In genomic region chr12:65300679-65301349, GRCh38 we compare ENCODE assay signal across 10 cellular contexts. TPM values are rescaled to one million over a fixed set of nuclear protein-coding genes. Genes with fewer than 3 reads are reported as not detected.
A peak's percentile ranks its signal among the peaks of the same experiment; 100 is the strongest.
DNase-seq lines count a peak whose midpoint lies in the region; ATAC-seq, FAIRE-seq and TF ChIP-seq lines count a peak whose summit lies in the region.
"Had no signal": no experiment of that assay in that cellular context is flagged by ENCODE, and none has a peak within 500 bp of the region (broad histone marks: within the 10 kb centered on the region; RNA-seq: fewer than 3 reads in every experiment).

No MANE protein-coding gene starts in this region.

- no peak for TF ChIP-seq POLR2A in K562 (conservative IDR thresholded peaks at IDR 0.05)

- peak; percentile 88 for ATAC-seq in K562

- no peaks in the 10 kb centered on the region for H3K9me3 ChIP-seq in K562 (replicated peaks; ENCODE audit: control insufficient read depth, insufficient read depth, low read depth, low read length)
- H3K9me3 ChIP-seq: SJSA1 had no signal

- FAIRE-seq in K562 (lab: Jason Lieb, UNC): peak; percentile 46

- CTCF ChIA-PET in K562 (lab: Yijun Ruan, JAX; ENCODE audit: low intra/inter-chr PET ratio): no interaction called here
- CTCF ChIA-PET in GM10248 (lab: Yijun Ruan, JAX): interaction anchor here (1.1 to 2.7 kb wide), 4 partner anchors 11 to 20 kb away, joined by 3 to 7 read pairs (median 4); no protein-coding TSS in a partner anchor

- intact Hi-C loops in K562 (cut with micrococcal nuclease): loop anchor here (10.0 kb wide), 1 partner anchor 684 kb away; no protein-coding TSS in a partner anchor

- H3K4me3 ChIP-seq in Jurkat, Clone E6-1 (ENCODE audit: low read length): no peak overlapping the region
- no peak overlapping the region for H3K4me3 ChIP-seq in K562
- H3K4me3 ChIP-seq: SJSA1 had no signal

- no peaks in the 10 kb centered on the region for H3K9me1 ChIP-seq in K562 (ENCODE audit: control insufficient read depth, insufficient read depth, low read length)

- no peak for TF ChIP-seq EP300 in K562 (IDR thresholded peaks at IDR 0.05; ENCODE audit: low read length)

- POLR2A ChIA-PET in K562 (lab: Yijun Ruan, JAX) (no interaction called here), GM10248 (lab: Yijun Ruan, JAX) (no interaction called here)

- no peaks in the 10 kb centered on the region for H3K79me2 ChIP-seq in K562 (ENCODE audit: control insufficient read depth, insufficient read depth, low read length)

- no peak overlapping the region for H3K4me2 ChIP-seq in K562 (ENCODE audit: insufficient read depth, low read length)

- no peak overlapping the region for H3K27ac ChIP-seq in K562 (ENCODE audit: extremely low read depth, low read depth, low read length)
- H3K27ac ChIP-seq: SJSA1 had no signal

- TF ChIP-seq CTCF in K562 (IDR thresholded peaks at IDR 0.05 in 2 of 3, conservative IDR thresholded peaks at IDR 0.05 in 1 of 3; ENCODE audit: insufficient read depth in 2 of 3, low read depth in 1 of 3, low read length in 3 of 3): peak; percentile 37 to 43 (median 37); a peak in 3 of 6 replicates
- TF ChIP-seq CTCF in GM10248 (IDR thresholded peaks at IDR 0.05; ENCODE audit: control extremely low read depth, extremely low read depth, low read depth, missing control alignments): no peak

- H3K36me3 ChIP-seq in K562 (ENCODE audit: control insufficient read depth, insufficient read depth, low read length): no peaks in the 10 kb centered on the region

- peak in 1 of 2 experiments; percentile 17; a peak in 1 of 4 replicates for TF ChIP-seq RAD21 in K562 (CRISPR knock-in tag; conservative IDR thresholded peaks at IDR 0.05 in 1 of 2, IDR thresholded peaks at IDR 0.05 in 1 of 2)

- DNase-seq in CMK (ENCODE audit: low read depth) (peak; percentile 2), K562 (ENCODE audit: extremely low read depth in 1 of 4, low spot score in 3 of 4) (peak; percentile 15 to 41 (median 22)), left kidney (ENCODE audit: low read depth, low spot score) (peak; percentile 73), cerebellum (ENCODE audit: low spot score) (no peak), GM10248 (ENCODE audit: extremely low spot score) (no peak), NCI-H1092 treated with DMSO at 0.1 percent for 48 hours (lab: John Stamatoyannopoulos, UW) (no peak), HuH-7 (ENCODE audit: low spot score) (no peak)
- peak; percentile 9 for DNase-seq in Jurkat, Clone E6-1 (ENCODE audit: low read depth, low spot score)
- DNase-seq: amygdala had no signal

- H3K27me3 ChIP-seq in K562 (ENCODE audit: control insufficient read depth in 2 of 2, insufficient read depth in 2 of 2, low read length in 2 of 2): no peaks in the 10 kb centered on the region
- H3K27me3 ChIP-seq: SJSA1 had no signal

- no peaks in the 10 kb centered on the region for H3K4me1 ChIP-seq in K562 (replicated peaks in 1 of 2; ENCODE audit: control insufficient read depth in 2 of 2, insufficient read depth in 2 of 2, low read length in 2 of 2)

- no peak overlapping the region for H3K9ac ChIP-seq in K562 (ENCODE audit: insufficient read depth in 1 of 2, low read depth in 2 of 2, low read length in 2 of 2)

- no peaks in the 10 kb centered on the region for H4K20me1 ChIP-seq in K562 (replicated peaks; ENCODE audit: control insufficient read depth, insufficient read depth, low read length)

- H2AFZ ChIP-seq in K562 (ENCODE audit: low read depth, low read length): 0 out of 2 replicates have a peak overlapping the region, but pooled peaks have one; percentile 17

- WGBS in K562 (ENCODE audit: insufficient coverage, low coverage, missing lambda C conversion rate): 4% methylated on average over 3 of the region's 3 CpGs

- in situ Hi-C loops in K562 (cut with MboI): loop anchor here (10.0 to 25.0 kb wide), 2 partner anchors 784 to 1111 kb away; no protein-coding TSS in a partner anchor

- no TSS peak for BruUV-seq in K562 (replicated peaks; lab: Mats Ljungman, UMichigan)

TF ChIP-seq in K562, 482 proteins besides CTCF, POLR2A, EP300 and RAD21 (continues in another document):
- TF ChIP-seq MYC (IDR thresholded peaks at IDR 0.05; ENCODE audit: low read depth, low read length): peak; percentile 81
- TF ChIP-seq MYC (CRISPR knock-in tag; IDR thresholded peaks at IDR 0.05; ENCODE audit: borderline replicate concordance, low read depth): no peak

RNA-seq across cellular contexts. Expression of gene MSRB3, which starts 22.3 kb away (rescaled TPM):
- polyA plus RNA-seq in Jurkat, Clone E6-1 (2012; ENCODE audit: insufficient read depth, insufficient read length): 2.0 TPM
- total RNA-seq in K562 (2011; cell fraction: chromatin; rRNA removed; ENCODE audit: low replicate concordance): not detected in 2 replicates
- total RNA-seq in K562 (2011; cell fraction: nucleolus; rRNA removed): not detected in 2 replicates
- not detected in 2 replicates for total RNA-seq in K562 (2011; cell fraction: nucleoplasm; rRNA removed)
- not detected in 2 replicates for total RNA-seq in K562 (2014; rRNA removed)
- not detected in 2 replicates for total RNA-seq in K562 (2014; rRNA removed; fragmentation: Illumina TruSeq; extraction: Trizol)
- not detected in 2 replicates for total RNA-seq in K562 (2015; rRNA removed; fragmentation: Illumina TruSeq; extraction: Trizol)
- 0.04 and 0.38 TPM in 2 replicates for total RNA-seq in K562 (2021)
- not detected in 2 replicates for polyA plus RNA-seq in K562 (2011; rRNA removed)
- 0.06 TPM in 1 of 2 replicates, not detected in the other for polyA plus RNA-seq in K562 (2011; cell fraction: cytosol; rRNA removed)
- polyA plus RNA-seq in K562 (2011; cell fraction: nucleus; rRNA removed): not detected in 2 replicates
- not detected in 2 replicates for polyA plus RNA-seq in K562 (2012)
- not detected in 2 replicates for polyA plus RNA-seq in K562 (2014; fragmentation: Illumina TruSeq; extraction: Trizol)
- polyA plus RNA-seq in K562 (2014; fragmentation: Nextera tagmentation; extraction: Ambion mirVana): not detected
- polyA plus RNA-seq in K562 (2014; rRNA removed): not detected in 2 replicates
- polyA minus RNA-seq in K562 (2011; rRNA and poly(A)+ RNA removed): not detected in 2 replicates
- polyA minus RNA-seq in K562 (2011; cell fraction: cytosol; rRNA and poly(A)+ RNA removed): not detected in 2 replicates
- not detected in 2 replicates for polyA minus RNA-seq in K562 (2011; cell fraction: nucleus; rRNA and poly(A)+ RNA removed)
- 7.0 TPM for total RNA-seq in cerebellum

Comparison
In these comparisons a context has a peak if more than half of its experiments do, and no peak if none do; other contexts are left out.
1. DNase-seq: peak in CMK (single experiment), Jurkat, Clone E6-1 (single experiment), K562 (4 of 4) and left kidney (single experiment); none in cerebellum (single experiment), GM10248 (single experiment), NCI-H1092 treated with DMSO at 0.1 percent for 48 hours (single experiment) and HuH-7 (single experiment).